ENCODE assay signal across 9 cellular contexts in the genomic region with DNA sequence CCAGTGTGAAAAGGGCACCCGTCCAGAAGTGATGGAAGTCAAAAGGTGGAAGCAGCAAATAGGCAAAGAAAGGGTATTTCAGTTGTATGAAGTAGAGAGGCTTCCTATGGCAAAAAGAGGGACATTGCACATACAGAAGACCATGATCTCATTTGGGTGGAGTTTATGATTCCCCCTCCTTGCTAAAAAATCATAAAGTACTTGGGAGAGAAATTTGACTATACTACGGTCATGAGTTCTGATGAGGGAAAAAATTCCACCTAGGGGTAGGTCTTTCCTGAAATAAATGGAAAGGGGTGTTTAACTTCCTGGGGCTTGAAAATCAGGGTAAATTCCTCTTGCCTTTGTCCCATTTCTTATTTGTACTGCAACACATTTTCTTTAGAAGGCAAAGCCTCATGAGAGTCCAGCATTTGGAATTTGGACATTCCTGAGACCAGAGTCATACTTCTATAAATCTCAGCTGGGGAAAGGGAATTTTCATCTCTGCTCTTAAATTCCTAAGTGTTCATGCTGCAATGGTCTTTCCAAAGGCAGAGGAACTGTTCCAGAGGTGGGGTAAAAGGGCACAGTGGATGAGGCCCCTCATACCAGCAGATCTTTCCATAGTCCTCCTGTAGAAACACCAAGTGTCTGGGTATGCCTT. TPM values are rescaled to one million over a fixed set of nuclear protein-coding genes. Genes with fewer than 3 reads are reported as not detected.
A peak's percentile ranks its signal among the peaks of the same experiment; 100 is the strongest.
DNase-seq lines count a peak whose midpoint lies in the region; ATAC-seq and TF ChIP-seq lines count a peak whose summit lies in the region.
"Had no signal": no experiment of that assay in that cellular context is flagged by ENCODE, and none has a peak within 500 bp of the region (broad histone marks: within the 10 kb centered on the region; RNA-seq: fewer than 3 reads in every experiment).

No MANE protein-coding gene starts in this region.

- H3K4me3 ChIP-seq in HCT116 (replicated peaks in 1 of 2; ENCODE audit: low read depth in 1 of 2, low read length in 2 of 2) = 0 out of 4 replicates have a peak overlapping the region, but pooled peaks of 1 of the 2 experiments have one; percentile 5
- no peak overlapping the region for H3K4me3 ChIP-seq in body of pancreas
- no peak overlapping the region for H3K4me3 ChIP-seq in stomach
- H3K4me3 ChIP-seq: SK-N-MC had no signal

- intact Hi-C loops in HCT116 (cut with micrococcal nuclease) (loop anchor here (10.0 kb wide), 1 partner anchor 398 kb away; no protein-coding TSS in a partner anchor), body of pancreas (cut with DNase I) (loop anchor here (10.0 kb wide), 1 partner anchor 52 kb away; no protein-coding TSS in a partner anchor), stomach (cut with DNase I; ENCODE audit: low total_unique reads) (loop anchor here (10.0 kb wide), 1 partner anchor 52 kb away; no protein-coding TSS in a partner anchor)

- peak; percentile 15; the same call in 1 of the 2 replicates for ATAC-seq in HCT116
- peak; percentile 40 for ATAC-seq in body of pancreas
- ATAC-seq in esophagus mucosa = no peak

- no peak overlapping the region for H2AFZ ChIP-seq in HCT116 (ENCODE audit: low read depth, low read length, poor library complexity, severe bottlenecking)

- DNase-seq in HCT116 (ENCODE audit: low read depth, low spot score) = no peak
- DNase-seq in body of pancreas = no peak
- peak; percentile 66 for DNase-seq in hepatic stellate cell (ENCODE audit: low spot score)
- no peak for DNase-seq in stomach
- DNase-seq in NCI-H2171 (lab: John Stamatoyannopoulos, UW) = no peak
- DNase-seq in DMS 273 treated with DMSO at 0.1 percent for 48 hours (lab: John Stamatoyannopoulos, UW) = no peak
- DNase-seq in GM20000 (ENCODE audit: low spot score) = no peak

- no peak for TF ChIP-seq RAD21 in HCT116 (IDR thresholded peaks at IDR 0.05; ENCODE audit: low read depth)

- 68 to 80% methylated on average over 2 of the region's 2 CpGs for WGBS in body of pancreas, 2 donors
- 63 to 86% (median 76%) methylated on average over 2 of the region's 2 CpGs for WGBS in stomach, 5 donors

- peaks cover 14% of the 10 kb centered on the region for H3K79me2 ChIP-seq in HCT116 (ENCODE audit: insufficient read depth, low read length)

- peak overlapping the region; percentile 63 for H3K4me2 ChIP-seq in HCT116 (ENCODE audit: low read length)

- H3K27ac ChIP-seq in HCT116 (ENCODE audit: low read depth, low read length) (peak overlapping the region; percentile 85), body of pancreas (peak overlapping the region; percentile 37 to 95 (median 62)), stomach (peak overlapping the region; percentile 21 to 99 (median 98))
- H3K27ac ChIP-seq: SK-N-MC had no signal

- H3K9me3 ChIP-seq in HCT116 (ENCODE audit: control insufficient read depth in 1 of 2, insufficient read depth in 1 of 2, low read depth in 1 of 2, low read length in 2 of 2) (no peaks in the 10 kb centered on the region), body of pancreas (no peaks in the 10 kb centered on the region), stomach (no peaks in the 10 kb centered on the region)

- no peak for TF ChIP-seq EP300 in stomach (IDR thresholded peaks at IDR 0.05)

- RAD21 ChIA-PET in HCT116 (lab: Charles Lee; ENCODE audit: low non-redundant PET in 1 of 2, low total read pairs in 2 of 2, uncharacterized antibody in 2 of 2, unreplicated experiment in 2 of 2) = interaction anchor here in 1 of 2 experiments (1.4 kb wide), 1 partner anchor 177 kb away, joined by 4 read pairs; no protein-coding TSS in a partner anchor

- BruUV-seq in HCT116 (replicated peaks; lab: Mats Ljungman, UMichigan) = no TSS peak

- TF ChIP-seq POLR2A in HCT116 (IDR thresholded peaks at IDR 0.05; ENCODE audit: borderline replicate concordance, extremely low read depth, insufficient read depth, insufficient read length) (no peak), body of pancreas (IDR thresholded peaks at IDR 0.05) (no peak), stomach (IDR thresholded peaks at IDR 0.05) (no peak)

- peak overlapping the region; percentile 24 for H3K9ac ChIP-seq in HCT116 (ENCODE audit: low read length)

- POLR2A ChIA-PET in HCT116 (lab: Charles Lee) = no interaction called here

- H3K9me2 ChIP-seq in HCT116 (ENCODE audit: insufficient read depth) = no peaks in the 10 kb centered on the region

- TF ChIP-seq CTCF in HCT116 (IDR thresholded peaks at IDR 0.05 in 2 of 3, conservative IDR thresholded peaks at IDR 0.05 in 1 of 3; ENCODE audit: borderline replicate concordance in 1 of 3, insufficient read depth in 1 of 3, low read depth in 2 of 3, low read length in 2 of 3) (no peak), body of pancreas (IDR thresholded peaks at IDR 0.05) (no peak), stomach (IDR thresholded peaks at IDR 0.05) (no peak), GM20000 (IDR thresholded peaks at IDR 0.05; ENCODE audit: extremely low read depth, missing control alignments) (no peak)

- H4K20me1 ChIP-seq in HCT116 (ENCODE audit: insufficient read depth) = no peaks in the 10 kb centered on the region

- H3K4me1 ChIP-seq in HCT116 (ENCODE audit: control insufficient read depth in 1 of 2, insufficient read depth in 2 of 2, low read length in 2 of 2) (peaks cover 69 to 90% of the 10 kb centered on the region in 2 experiments), body of pancreas (peaks cover 62% of the 10 kb centered on the region), stomach (peaks cover 64 to 93% (median 72%) of the 10 kb centered on the region in 4 donors)

- H3K36me3 ChIP-seq in HCT116 (ENCODE audit: control insufficient read depth in 1 of 2, insufficient read depth in 2 of 2, low read length in 2 of 2) (no peaks in the 10 kb centered on the region), body of pancreas (replicated peaks in 1 of 2; ENCODE audit: insufficient read depth in 1 of 2, low read depth in 2 of 2) (no peaks in the 10 kb centered on the region), stomach (no peaks in the 10 kb centered on the region)

- H3K27me3 ChIP-seq in HCT116 (ENCODE audit: insufficient read depth, low read length) = no peaks in the 10 kb centered on the region
- no peaks in the 10 kb centered on the region for H3K27me3 ChIP-seq in body of pancreas
- no peaks in the 10 kb centered on the region for H3K27me3 ChIP-seq in stomach

- CTCF ChIA-PET in HCT116 (lab: Charles Lee) = no interaction called here

TF ChIP-seq in HCT116, 20 proteins besides CTCF, POLR2A, EP300 and RAD21:
- TF ChIP-seq SP1 (IDR thresholded peaks at IDR 0.05; ENCODE audit: low read depth) = peak; percentile 29; the same call in 1 of the 2 replicates
- peak; percentile 25; the same call in 1 of the 2 replicates for TF ChIP-seq POLR2AphosphoS5 (IDR thresholded peaks at IDR 0.05; ENCODE audit: low read depth, low read length)
- peak; percentile 50 for TF ChIP-seq JUND (IDR thresholded peaks at IDR 0.05)
- no peak for TF ChIP-seq EZH2 (IDR thresholded peaks at IDR 0.05)
- TF ChIP-seq FOSL1 (IDR thresholded peaks at IDR 0.05; ENCODE audit: low read depth) = peak; percentile 46
- peak; percentile 41; the same call in 1 of the 2 replicates for TF ChIP-seq CEBPB (IDR thresholded peaks at IDR 0.05; ENCODE audit: low read depth)
- no peak for TF ChIP-seq ELF1 (IDR thresholded peaks at IDR 0.05; ENCODE audit: borderline replicate concordance, low read depth)
TF ChIP-seq in HCT116: peak in this region for 5.

RNA-seq across cellular contexts. Expression of a gene that starts 5.8 kb away (rescaled TPM):
- total RNA-seq in HCT116 (2021; ENCODE audit: unreplicated experiment) (26.7 TPM), body of pancreas (10 to 100 TPM; 13.5 to 18.9 TPM), stomach (10 to 100 TPM in 4 of 5 donors, 1 to 10 TPM in 1; 6.7 to 29.7 (median 21.0) TPM), esophagus mucosa (15.1 TPM)
- polyA plus RNA-seq in HCT116 (2012) = 41.5 and 44.9 TPM in 2 replicates
- 10 to 100 TPM; 37.4 to 58.5 (median 43.4) TPM for polyA plus RNA-seq in stomach

RNA-seq across cellular contexts. Expression of a gene that starts 6.2 kb away (rescaled TPM):
- total RNA-seq in HCT116 (2021; ENCODE audit: unreplicated experiment) (16.4 TPM), body of pancreas (10 to 100 TPM in 1 of 2 donors, 1 to 10 TPM in 1; 7.5 to 14.5 TPM), stomach (10 to 100 TPM in 4 of 5 donors, 1 to 10 TPM in 1; 3.8 to 25.7 (median 16.7) TPM), esophagus mucosa (17.1 TPM)
- 7.4 and 7.7 TPM in 2 replicates for polyA plus RNA-seq in HCT116 (2012)
- polyA plus RNA-seq in stomach = 1 to 10 TPM; 1.4 to 3.7 (median 2.1) TPM
